Comparison of ENCODE assay signal across 16 cellular contexts in the genomic region with DNA sequence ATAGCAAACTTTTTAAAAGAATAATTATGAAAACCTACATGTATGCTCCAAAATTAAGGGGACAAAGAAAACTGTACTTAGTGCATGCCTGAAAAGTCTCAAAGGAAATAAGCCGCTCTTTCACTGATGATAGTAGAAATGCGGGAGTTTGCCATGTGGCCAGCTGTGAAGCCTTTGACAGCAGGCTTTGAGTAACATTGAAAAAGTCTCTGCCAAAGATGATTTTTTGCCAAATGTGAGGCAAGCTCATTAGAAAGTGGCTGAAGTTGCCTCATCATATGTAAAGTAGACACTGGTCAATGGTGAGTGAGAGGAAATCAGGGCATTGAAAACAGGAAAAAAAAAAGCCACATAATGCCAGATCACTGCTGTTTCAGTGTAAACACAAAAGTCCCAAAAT.
"Had no signal": no experiment of that assay in that cellular context is flagged by ENCODE, and none has a peak within 500 bp of the region (broad histone marks: within the 10 kb centered on the region; RNA-seq: fewer than 3 reads in every experiment).

No MANE protein-coding gene starts in this region.

- ATAC-seq: activated CD8-positive, alpha-beta T cell treated with anti-CD3 and anti-CD28 coated beads, Interleukin-2, amount 10 ng/mL, durations not matched to agents 7 days and 5 days; activated T-cell treated with anti-CD3 and anti-CD28 coated beads, Interleukin-2, amount 50 U/mL, for 4 hours; esophagus mucosa; left colon; stimulated activated effector memory CD8-positive, alpha-beta T cell treated with anti-CD3 and anti-CD28 coated beads, Interleukin-12 subunit alpha, Interleukin-12 subunit beta, amount 100 ng/mL, for 72 hours had no signal

- H3K27ac ChIP-seq: ascending aorta, breast epithelium, thoracic aorta had no signal

- DNase-seq: activated CD4-positive, alpha-beta T cell treated with anti-CD3 and anti-CD28 coated beads, Interleukin-2, amount 10 ng/mL, durations not matched to agents 24 days and 14 days; activated CD4-positive, CD25-positive, alpha-beta regulatory T cell; activated CD8-positive, alpha-beta T cell treated with anti-CD3 and anti-CD28 coated beads, Interleukin-2, amount 10 ng/mL, durations not matched to agents 7 days and 5 days; activated effector memory CD4-positive, alpha-beta T cell treated with Interleukin-2 at 50 U/mL for 16 hours; activated T-cell treated with anti-CD3 and anti-CD28 coated beads, Interleukin-2, amount 50 U/mL, for 4 hours; effector CD4-positive, alpha-beta T cell; foreskin fibroblast; left colon; small intestine; stimulated activated CD4-positive, alpha-beta T cell treated with anti-CD3 and anti-CD28 coated beads, Interleukin-4, amount 100 ng/mL, for 24 hours; T1000 had no signal

- H3K9me3 ChIP-seq: ascending aorta, breast epithelium, thoracic aorta had no signal

- H3K27me3 ChIP-seq: ascending aorta, breast epithelium had no signal

- H3K36me3 ChIP-seq: ascending aorta, breast epithelium, thoracic aorta had no signal

- H3K4me3 ChIP-seq: ascending aorta, breast epithelium, thoracic aorta had no signal

- H3K4me1 ChIP-seq: ascending aorta, breast epithelium had no signal
